8 cellular contexts compared by ENCODE assay signal in genomic region chr14:60647081-60647836, GRCh38. TPM values are rescaled to one million over a fixed set of nuclear protein-coding genes. Genes with fewer than 3 reads are reported as not detected.
A peak's percentile ranks its signal among the peaks of the same experiment; 100 is the strongest.
DNase-seq lines count a peak whose midpoint lies in the region; ATAC-seq and TF ChIP-seq lines count a peak whose summit lies in the region.

No MANE protein-coding gene starts in this region.

- peak overlapping the region; percentile 81 for H3K4me3 ChIP-seq in AG09309 (ENCODE audit: control insufficient read depth, low read depth, low read length)
- H3K4me3 ChIP-seq in H7 (ENCODE audit: insufficient read depth, low read depth, low read length): peak overlapping the region; percentile 2; the same call in 1 of the 2 replicates
- peak overlapping the region in 1 of 4 donors; percentile 78 for H3K4me3 ChIP-seq in adrenal gland

- H3K27ac ChIP-seq in adrenal gland: no peak overlapping the region

- H3K9me3 ChIP-seq in T-helper 17 cell (ENCODE audit: control insufficient read depth, low read length, poor library complexity, severe bottlenecking) (no peaks in the 10 kb centered on the region), adrenal gland (replicated peaks in 1 of 3) (no peaks in the 10 kb centered on the region)

- peak overlapping the region; percentile 84 for H3K4me3 Mint-ChIP-seq in T-helper 17 cell

- H3K36me3 Mint-ChIP-seq in T-helper 17 cell (ENCODE audit: low read depth): peaks cover 5% of the 10 kb centered on the region

- ATAC-seq in T-helper 17 cell: no peak
- no peak for ATAC-seq in GM18505 (IDR thresholded peaks at IDR 0.05; ENCODE audit: unreplicated experiment)

- H3K4me1 Mint-ChIP-seq in T-helper 17 cell: peaks cover 31% of the 10 kb centered on the region

- no peak for TF ChIP-seq CTCF in AG09309 (IDR thresholded peaks at IDR 0.05; ENCODE audit: control insufficient read depth, insufficient read depth, low read depth, low read length, missing control alignments)
- TF ChIP-seq CTCF in adrenal gland (IDR thresholded peaks at IDR 0.05): no peak

- no peak overlapping the region for H3K27ac Mint-ChIP-seq in T-helper 17 cell

- H3K4me1 ChIP-seq in adrenal gland (replicated peaks in 1 of 2): peaks cover 13 to 28% of the 10 kb centered on the region in 2 donors

- peaks cover 92% of the 10 kb centered on the region for H3K27me3 Mint-ChIP-seq in T-helper 17 cell

- intact Hi-C loops in adrenal gland (cut with DNase I): no loop called here

- WGBS in adrenal gland, 4 donors: 16 to 23% (median 19%) methylated on average over 40 to 43 of the region's 43 CpGs

- DNase-seq in AG09309 (ENCODE audit: low read depth) (no peak), H7 (peak; percentile 77), T-helper 17 cell (no peak), glomerular visceral epithelial cell (ENCODE audit: extremely low spot score) (peak; percentile 66), adrenal gland (no peak)
- peak; percentile 35 for DNase-seq in stimulated activated CD8-positive, alpha-beta memory T cell treated with anti-CD3 and anti-CD28 coated beads, Interleukin-4, amount 100 ng/mL, for 48 hours
- DNase-seq in stimulated activated naive CD4-positive, alpha-beta T cell treated with Interleukin-2 at 50 U/mL for 16 hours (lab: John Stamatoyannopoulos, UW): no peak

- H3K36me3 ChIP-seq in H7 (replicated peaks; ENCODE audit: control insufficient read depth, insufficient read depth, low read length): no peaks in the 10 kb centered on the region
- no peaks in the 10 kb centered on the region for H3K36me3 ChIP-seq in adrenal gland (replicated peaks in 1 of 2)

- no peak for TF ChIP-seq POLR2A in GM18505 (IDR thresholded peaks at IDR 0.05; ENCODE audit: borderline replicate concordance, extremely low read depth, insufficient read depth, insufficient read length)
- no peak for TF ChIP-seq POLR2A in adrenal gland (IDR thresholded peaks at IDR 0.05)

- H3K27me3 ChIP-seq in H7 (ENCODE audit: control insufficient read depth, insufficient read depth, low read length) (peaks cover 98% of the 10 kb centered on the region), adrenal gland (peaks cover 81% of the 10 kb centered on the region)

RNA-seq across cellular contexts. Expression of gene SIX1, which starts 2.0 kb away (rescaled TPM):
- total RNA-seq in H7 (2014; rRNA removed; shearing (Covaris generic)): 0.07 TPM in 1 of 2 replicates, not detected in the other
- total RNA-seq in T-helper 17 cell (not detected), adrenal gland (under 1 TPM; 0.12 to 0.96 (median 0.66) TPM)
- under 1 TPM; 0.15 to 0.67 (median 0.24) TPM for polyA plus RNA-seq in adrenal gland

Comparison
In these comparisons a context has a peak if more than half of its experiments do, and no peak if none do; other contexts are left out.
1. DNase-seq: peak in H7 (single experiment), glomerular visceral epithelial cell (single experiment) and stimulated activated CD8-positive, alpha-beta memory T cell treated with anti-CD3 and anti-CD28 coated beads, Interleukin-4, amount 100 ng/mL, for 48 hours (single experiment); none in AG09309 (single experiment), T-helper 17 cell (0 of 3), adrenal gland (0 of 7) and stimulated activated naive CD4-positive, alpha-beta T cell treated with Interleukin-2 at 50 U/mL for 16 hours (single experiment).